9 cellular contexts compared by ENCODE assay signal in the genomic region with DNA sequence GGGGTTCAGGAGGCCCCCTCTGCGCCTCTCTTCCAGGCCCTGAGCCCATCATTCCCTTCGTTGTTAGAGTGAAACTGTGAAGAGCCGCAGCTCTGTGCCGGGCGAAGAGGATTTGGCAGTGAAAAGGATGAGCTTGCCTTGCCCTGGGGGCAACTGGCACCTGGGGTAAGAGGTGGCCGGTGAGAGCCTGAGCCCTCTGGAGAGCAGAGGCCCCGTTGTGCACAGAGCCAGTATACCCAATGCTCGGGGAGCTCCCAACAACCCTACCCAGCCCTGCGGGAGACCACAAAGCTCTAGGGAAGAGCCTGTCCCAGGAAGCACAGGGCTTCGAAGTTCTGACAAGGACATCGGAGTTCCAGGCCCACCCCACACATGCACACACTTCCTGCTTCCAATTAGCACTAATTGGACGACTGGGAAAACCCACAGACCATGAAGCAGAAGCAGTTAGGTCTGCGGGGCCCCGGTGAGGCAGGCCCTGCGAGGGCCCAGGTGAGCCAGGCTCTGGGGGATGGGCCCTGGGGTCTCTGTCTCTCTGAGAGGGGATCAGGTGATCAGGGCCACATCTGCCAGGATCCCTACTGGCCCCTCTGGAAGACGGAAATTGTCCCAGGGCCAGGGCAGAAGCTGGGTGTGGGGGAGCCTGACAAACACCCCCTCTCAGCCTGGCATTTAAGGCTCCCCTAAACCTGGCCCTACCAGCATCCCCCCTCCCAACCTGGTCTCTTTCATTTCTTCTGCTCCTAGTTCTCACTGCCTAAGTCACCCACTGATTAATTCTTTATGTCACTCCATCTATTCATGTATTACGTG. TPM values are rescaled to one million over a fixed set of nuclear protein-coding genes. Genes with fewer than 3 reads are reported as not detected.
DNase-seq lines count a peak whose midpoint lies in the region; ATAC-seq and TF ChIP-seq lines count a peak whose summit lies in the region.
"Had no signal": no experiment of that assay in that cellular context is flagged by ENCODE, and none has a peak within 500 bp of the region (broad histone marks: within the 10 kb centered on the region; RNA-seq: fewer than 3 reads in every experiment).

No MANE protein-coding gene starts in this region.

- peaks cover 10% of the 10 kb centered on the region for H3K4me1 ChIP-seq in CD4-positive, alpha-beta memory T cell (ENCODE audit: insufficient read depth, low read length)
- H3K4me1 ChIP-seq in endocrine pancreas (ENCODE audit: control insufficient read depth, insufficient read depth, low read length): no peaks in the 10 kb centered on the region
- peaks cover 11% of the 10 kb centered on the region for H3K4me1 ChIP-seq in neural progenitor cell

- H3F3A ChIP-seq in neural progenitor cell (ENCODE audit: low read depth): no peaks in the 10 kb centered on the region

- no peaks in the 10 kb centered on the region for H3K36me3 ChIP-seq in CD4-positive, alpha-beta memory T cell (ENCODE audit: insufficient read depth, low read length)
- no peaks in the 10 kb centered on the region for H3K36me3 ChIP-seq in endocrine pancreas (ENCODE audit: control insufficient read depth, insufficient read depth, low read length)
- no peaks in the 10 kb centered on the region for H3K36me3 ChIP-seq in neural progenitor cell

- no peaks in the 10 kb centered on the region for H3K9me3 Mint-ChIP-seq in CD4-positive, alpha-beta memory T cell
- no peaks in the 10 kb centered on the region for H3K9me3 Mint-ChIP-seq in neural progenitor cell

- POLR2A ChIA-PET in CD4-positive, alpha-beta memory T cell (lab: Charles Lee; ENCODE audit: partially characterized antibody): interaction anchor here (1.3 to 3.3 kb wide), 2 partner anchors 28 to 180 kb away, joined by 3 to 16 read pairs; partner anchors contain the start of gene SFMBT1

- DNase-seq in CD4-positive, alpha-beta memory T cell: no peak
- DNase-seq in NB4 (ENCODE audit: low read depth): peak; percentile 77
- DNase-seq in neural progenitor cell (ENCODE audit: low spot score): no peak
- DNase-seq in NCI-H2227 treated with DMSO at 0.1 percent for 48 hours (lab: John Stamatoyannopoulos, UW): no peak
- DNase-seq in HUDEP-2 (lab: John Stamatoyannopoulos, UW; ENCODE audit: unreplicated experiment in 76 of 76): no peak
- DNase-seq in NCI-H1092 treated with DMSO at 0.1 percent for 48 hours (lab: John Stamatoyannopoulos, UW): no peak
- DNase-seq: KG1 had no signal

- no peak for TF ChIP-seq POLR2A in NB4 (IDR thresholded peaks at IDR 0.05; ENCODE audit: extremely low read depth, insufficient read length)

- CTCF ChIA-PET in CD4-positive, alpha-beta memory T cell (lab: Charles Lee; ENCODE audit: partially characterized antibody): interaction anchor here (1.4 to 2.4 kb wide), 5 partner anchors 10 to 332 kb away, joined by 3 to 11 read pairs (median 6); no protein-coding TSS in a partner anchor

- peak overlapping the region; percentile 67 for H3K27ac ChIP-seq in CD4-positive, alpha-beta memory T cell (ENCODE audit: low read depth, low read length)
- no peak overlapping the region for H3K27ac ChIP-seq in neural progenitor cell

- no peaks in the 10 kb centered on the region for H4K20me1 ChIP-seq in neural progenitor cell (ENCODE audit: low read depth)

- peak overlapping the region; percentile 77 to 79 for H3K4me3 ChIP-seq in CD4-positive, alpha-beta memory T cell (ENCODE audit: low read length in 2 of 2)
- H3K4me3 ChIP-seq in NB4 (ENCODE audit: low read depth, low read length): peak overlapping the region; percentile 65
- no peak overlapping the region for H3K4me3 ChIP-seq in endocrine pancreas (ENCODE audit: control insufficient read depth, insufficient read depth, low read length)
- no peak overlapping the region for H3K4me3 ChIP-seq in neural progenitor cell

- H3K9ac ChIP-seq in endocrine pancreas (ENCODE audit: control insufficient read depth, insufficient read depth, low read length): peak overlapping the region; percentile 81
- no peak overlapping the region for H3K9ac ChIP-seq in neural progenitor cell

- H3K27ac Mint-ChIP-seq in CD4-positive, alpha-beta memory T cell: peak overlapping the region; percentile 90 to 96 (median 94)
- no peak overlapping the region for H3K27ac Mint-ChIP-seq in neural progenitor cell

- no peaks in the 10 kb centered on the region for H3K9me3 ChIP-seq in CD4-positive, alpha-beta memory T cell (ENCODE audit: control insufficient read depth in 1 of 2, low read length in 2 of 2)
- H3K9me3 ChIP-seq in endocrine pancreas (ENCODE audit: control insufficient read depth, low read length): no peaks in the 10 kb centered on the region
- no peaks in the 10 kb centered on the region for H3K9me3 ChIP-seq in neural progenitor cell (ENCODE audit: low read depth)

- peak overlapping the region; percentile 88 to 96 (median 92) for H3K4me3 Mint-ChIP-seq in CD4-positive, alpha-beta memory T cell
- no peak overlapping the region for H3K4me3 Mint-ChIP-seq in neural progenitor cell

- no peak for ATAC-seq in GM19452 (IDR thresholded peaks at IDR 0.05; ENCODE audit: unreplicated experiment)

- no peaks in the 10 kb centered on the region for H3K36me3 Mint-ChIP-seq in CD4-positive, alpha-beta memory T cell
- no peaks in the 10 kb centered on the region for H3K36me3 Mint-ChIP-seq in neural progenitor cell

- intact Hi-C loops in CD4-positive, alpha-beta memory T cell (cut with micrococcal nuclease): loop anchor here (2.0 kb wide), 1 partner anchor 181 kb away; no protein-coding TSS in a partner anchor

- H2AFZ ChIP-seq in neural progenitor cell (replicated peaks): peak overlapping the region; percentile 98

- no peaks in the 10 kb centered on the region for H3K27me3 Mint-ChIP-seq in CD4-positive, alpha-beta memory T cell
- H3K27me3 Mint-ChIP-seq in neural progenitor cell (ENCODE audit: insufficient read depth, low read depth): peaks cover 3% of the 10 kb centered on the region

- H3K79me2 ChIP-seq in neural progenitor cell (ENCODE audit: low read depth): no peaks in the 10 kb centered on the region

- H3K4me2 ChIP-seq in neural progenitor cell: peak overlapping the region; percentile 74

- no peaks in the 10 kb centered on the region for H3K27me3 ChIP-seq in CD4-positive, alpha-beta memory T cell (ENCODE audit: insufficient read depth, low read length)
- H3K27me3 ChIP-seq in endocrine pancreas (ENCODE audit: control insufficient read depth, insufficient read depth, low read length): no peaks in the 10 kb centered on the region
- H3K27me3 ChIP-seq in neural progenitor cell: no peaks in the 10 kb centered on the region

- no peak for TF ChIP-seq CTCF in NB4 (IDR thresholded peaks at IDR 0.05; ENCODE audit: low read depth, low read length)
- no peak for TF ChIP-seq CTCF in neural progenitor cell (IDR thresholded peaks at IDR 0.05)

- peaks cover 7 to 19% (median 16%) of the 10 kb centered on the region in 4 donors for H3K4me1 Mint-ChIP-seq in CD4-positive, alpha-beta memory T cell
- peaks cover 26% of the 10 kb centered on the region for H3K4me1 Mint-ChIP-seq in neural progenitor cell

RNA-seq across cellular contexts. Expression of gene SFMBT1, which starts 27.9 kb away (rescaled TPM):
- 10 to 100 TPM; 49.3 to 50.8 TPM for total RNA-seq in CD4-positive, alpha-beta memory T cell
- polyA plus RNA-seq in CD4-positive, alpha-beta memory T cell: 10 to 100 TPM; 19.8 to 27.8 TPM
- total RNA-seq in neural progenitor cell (ENCODE audit: low replicate concordance): 18.5 and 22.7 TPM in 2 replicates

RNA-seq across cellular contexts. Expression of gene RFT1, which starts 56.5 kb away (rescaled TPM):
- total RNA-seq in CD4-positive, alpha-beta memory T cell: 10 to 100 TPM; 25.3 to 28.4 TPM
- 10 to 100 TPM; 21.2 to 23.8 TPM for polyA plus RNA-seq in CD4-positive, alpha-beta memory T cell
- total RNA-seq in neural progenitor cell (ENCODE audit: low replicate concordance): 17.0 and 17.2 TPM in 2 replicates

Comparison
In these comparisons a context has a peak if more than half of its experiments do, and no peak if none do; other contexts are left out.
1. H3K4me3 ChIP-seq: peak in CD4-positive, alpha-beta memory T cell (2 of 2) and NB4 (single experiment); none in endocrine pancreas (single experiment) and neural progenitor cell (single experiment).